In the genomic region with DNA sequence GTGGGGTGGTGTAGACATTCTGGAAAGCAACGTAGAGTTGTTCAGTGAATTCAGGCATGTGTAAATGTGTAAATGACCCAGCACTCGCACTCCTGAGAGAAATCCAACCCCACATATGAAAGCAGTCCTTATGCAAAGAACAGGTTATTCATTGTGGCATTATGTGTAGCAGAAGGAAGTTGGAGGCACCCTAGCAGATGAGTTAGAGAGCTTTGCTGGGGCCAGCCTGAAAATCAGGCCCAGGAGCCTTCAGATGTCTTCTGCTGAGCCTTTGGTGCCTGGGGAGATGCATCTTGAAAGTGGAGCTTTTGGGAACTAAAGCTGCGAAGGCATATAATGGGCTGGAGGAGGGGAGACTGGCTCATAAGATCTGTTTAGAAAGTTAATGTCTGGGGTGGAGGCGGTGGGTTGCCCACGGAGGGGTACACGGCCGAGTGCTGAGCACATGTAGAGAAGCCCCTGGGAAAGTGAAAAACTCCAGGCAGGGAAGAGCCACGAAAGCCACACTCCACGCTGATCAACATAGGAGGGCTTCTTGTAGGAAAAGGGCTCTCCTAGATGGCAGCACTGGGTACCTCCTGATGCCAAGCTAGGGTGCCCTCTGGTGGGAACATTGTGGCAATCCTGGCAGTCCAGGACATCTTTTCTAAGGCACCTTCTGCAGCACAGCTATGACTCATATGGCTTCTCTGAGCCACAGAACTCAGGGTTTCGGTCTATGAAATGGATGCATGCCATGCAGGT, we compare ENCODE assay signal across 8 cellular contexts. TPM values are rescaled to one million over a fixed set of nuclear protein-coding genes. Genes with fewer than 3 reads are reported as not detected.
A peak's percentile ranks its signal among the peaks of the same experiment; 100 is the strongest.
DNase-seq lines count a peak whose midpoint lies in the region; ATAC-seq, FAIRE-seq and TF ChIP-seq lines count a peak whose summit lies in the region.

No MANE protein-coding gene starts in this region.

- FAIRE-seq in bronchial epithelial cell (lab: Jason Lieb, UNC) (peak; percentile 100), kidney (lab: Jason Lieb, UNC) (no peak)

- H3K27me3 Mint-ChIP-seq in WTC11 (ENCODE audit: low read depth) = no peaks in the 10 kb centered on the region; the same call in 1 of the 2 replicates

- H3K36me3 ChIP-seq in bronchial epithelial cell (ENCODE audit: control insufficient read depth, insufficient read depth, low read length) (no peaks in the 10 kb centered on the region), kidney (ENCODE audit: control insufficient read depth in 1 of 2, insufficient read depth in 2 of 2, low read length in 2 of 2) (no peaks in the 10 kb centered on the region)

- POLR2A ChIA-PET in AG04450 (lab: Yijun Ruan, JAX) = interaction anchor here (1.3 kb wide), 1 partner anchor 16 kb away, joined by 3 read pairs; no protein-coding TSS in a partner anchor
- POLR2A ChIA-PET in WTC11 (lab: Charles Lee) = no interaction called here

- H3K9me3 ChIP-seq in AG04450 (ENCODE audit: control insufficient read depth, insufficient read depth, low read length) (no peaks in the 10 kb centered on the region), kidney (ENCODE audit: control insufficient read depth in 1 of 2, low read length in 2 of 2) (no peaks in the 10 kb centered on the region)

- H3K27ac ChIP-seq in AG04450 (ENCODE audit: low read depth, low read length) = no peak overlapping the region
- no peak overlapping the region for H3K27ac ChIP-seq in kidney (ENCODE audit: low read depth in 2 of 2, low read length in 2 of 2)

- intact Hi-C loops in kidney (cut with DNase I) = loop anchor here (5.0 kb wide), 1 partner anchor 170 kb away; no protein-coding TSS in a partner anchor

- H3K4me1 Mint-ChIP-seq in WTC11 = peaks cover 4% of the 10 kb centered on the region; the same call in 1 of the 2 replicates

- no peak overlapping the region for H3K9ac ChIP-seq in kidney (ENCODE audit: low read length in 2 of 2)

- CTCF ChIA-PET in AG04450 (lab: Charles Lee) (interaction anchor here (0.7 to 4.7 kb wide), 39 partner anchors 8 to 653 kb away, joined by 3 to 103 read pairs (median 4); no protein-coding TSS in a partner anchor), WTC11 (lab: Charles Lee) (interaction anchor here (0.5 to 3.9 kb wide), 62 partner anchors 8 to 577 kb away, joined by 3 to 48 read pairs (median 6); a partner anchor contains a TSS)

- no peak overlapping the region for H3K4me3 Mint-ChIP-seq in WTC11

- peak; percentile 94 for TF ChIP-seq CTCF in AG04450 (IDR thresholded peaks at IDR 0.05; ENCODE audit: low read depth, low read length)
- TF ChIP-seq CTCF in WTC11 (IDR thresholded peaks at IDR 0.05) = peak; percentile 26; the same call in 1 of the 2 replicates
- peak; percentile 99 for TF ChIP-seq CTCF in bronchial epithelial cell (IDR thresholded peaks at IDR 0.05; ENCODE audit: insufficient read depth, low read length, severe bottlenecking)
- peak; percentile 90 for TF ChIP-seq CTCF in kidney (IDR thresholded peaks at IDR 0.05; ENCODE audit: borderline replicate concordance, extremely low read depth, insufficient read depth)

- ATAC-seq in GM18868 (IDR thresholded peaks at IDR 0.05; ENCODE audit: unreplicated experiment) (peak; percentile 96), HG03139 (IDR thresholded peaks at IDR 0.05; ENCODE audit: unreplicated experiment) (peak; percentile 83), WTC11 (peak; percentile 98)

- H3K27ac Mint-ChIP-seq in WTC11 = no peak overlapping the region

- no peaks in the 10 kb centered on the region for H3K36me3 Mint-ChIP-seq in WTC11

- H3K4me1 ChIP-seq in kidney (ENCODE audit: control insufficient read depth in 1 of 2, insufficient read depth in 1 of 2, low read depth in 1 of 2, low read length in 2 of 2) = no peaks in the 10 kb centered on the region

- H3K9me3 Mint-ChIP-seq in WTC11 = no peaks in the 10 kb centered on the region

- H3K4me3 ChIP-seq in AG04450 (ENCODE audit: low read depth, low read length) (no peak overlapping the region), bronchial epithelial cell (ENCODE audit: low read depth, low read length) (no peak overlapping the region), kidney (ENCODE audit: low read length in 2 of 2) (no peak overlapping the region)

- DNase-seq in AG04450 (ENCODE audit: low read depth, low spot score) (peak; percentile 72), NCI-H2196 treated with DMSO at 0.1 percent for 48 hours (lab: John Stamatoyannopoulos, UW; ENCODE audit: unreplicated experiment) (peak; percentile 95), WTC11 (ENCODE audit: low spot score) (peak; percentile 78), bronchial epithelial cell (ENCODE audit: low read depth) (peak; percentile 99), kidney (peak; percentile 80)
- peak; percentile 73 for DNase-seq in stimulated activated CD4-positive, alpha-beta T cell treated with anti-CD3 and anti-CD28 coated beads, Interleukin-2, amount 100 ng/mL, for 4 hours (ENCODE audit: low read depth)

- H3K27me3 ChIP-seq in AG04450 (ENCODE audit: control insufficient read depth, insufficient read depth, low read length) (peaks cover 38% of the 10 kb centered on the region), bronchial epithelial cell (ENCODE audit: control insufficient read depth, insufficient read depth, low read length) (no peaks in the 10 kb centered on the region)

TF ChIP-seq in WTC11, 78 proteins besides CTCF, POLR2A, EP300 and RAD21:
- TF ChIP-seq PRRX2 (CRISPR knock-in tag; IDR thresholded peaks at IDR 0.05) (no peak), TEAD1 (CRISPR knock-in tag; IDR thresholded peaks at IDR 0.05) (0 out of 2 replicates have a peak, but pooled peaks have one; percentile 19)

RNA-seq across cellular contexts. Expression of a gene that starts 6.1 kb away (rescaled TPM):
- polyA plus RNA-seq in AG04450 (2011; rRNA removed) (0.04 TPM in 1 of 2 replicates, not detected in the other), kidney (ENCODE audit: insufficient read depth, low read depth, low replicate concordance) (not detected)
- polyA minus RNA-seq in AG04450 (2011; rRNA and poly(A)+ RNA removed) = not detected in 2 replicates
- total RNA-seq in WTC11 (2021) (not detected in 3 replicates), bronchial epithelial cell (0.13 TPM in 1 of 2 replicates, not detected in the other), kidney (not detected)

RNA-seq across cellular contexts. Expression of a gene that starts 35.9 kb away (rescaled TPM):
- polyA plus RNA-seq in AG04450 (2011; rRNA removed) (0.24 and 2.3 TPM in 2 replicates), kidney (ENCODE audit: insufficient read depth, low read depth, low replicate concordance) (not detected)
- 0.23 and 0.39 TPM in 2 replicates for polyA minus RNA-seq in AG04450 (2011; rRNA and poly(A)+ RNA removed)
- total RNA-seq in WTC11 (2021) (0.21 to 0.70 TPM (median 0.34 TPM) in 3 replicates), bronchial epithelial cell (0.13 and 0.26 TPM in 2 replicates), kidney (not detected)

RNA-seq across cellular contexts. Expression of a gene that starts 40.0 kb away (rescaled TPM):
- polyA plus RNA-seq in AG04450 (2011; rRNA removed) = not detected in 2 replicates
- not detected in 2 replicates for polyA minus RNA-seq in AG04450 (2011; rRNA and poly(A)+ RNA removed)
- total RNA-seq in WTC11 (2021) = not detected in 3 replicates
- total RNA-seq in bronchial epithelial cell = not detected in 2 replicates
- not detected for total RNA-seq in kidney
- polyA plus RNA-seq in kidney (ENCODE audit: insufficient read depth, low read depth, low replicate concordance) = 0.58 TPM

RNA-seq across cellular contexts. Expression of a gene that starts 52.8 kb away (rescaled TPM):
- 0.04 TPM in 1 of 2 replicates, not detected in the other for polyA plus RNA-seq in AG04450 (2011; rRNA removed)
- not detected in 2 replicates for polyA minus RNA-seq in AG04450 (2011; rRNA and poly(A)+ RNA removed)
- 0.11 to 0.18 TPM in 2 of 3 replicates, not detected in the other for total RNA-seq in WTC11 (2021)
- 0.26 TPM in 2 replicates for total RNA-seq in bronchial epithelial cell
- 1.3 TPM for total RNA-seq in kidney
- polyA plus RNA-seq in kidney (ENCODE audit: insufficient read depth, low read depth, low replicate concordance) = not detected

RNA-seq across cellular contexts. Expression of a gene that starts 58.2 kb away (rescaled TPM):
- not detected in 2 replicates for polyA plus RNA-seq in AG04450 (2011; rRNA removed)
- not detected in 2 replicates for polyA minus RNA-seq in AG04450 (2011; rRNA and poly(A)+ RNA removed)
- total RNA-seq in WTC11 (2021) = not detected in 3 replicates
- not detected in 2 replicates for total RNA-seq in bronchial epithelial cell
- total RNA-seq in kidney = not detected
- not detected for polyA plus RNA-seq in kidney (ENCODE audit: insufficient read depth, low read depth, low replicate concordance)

Comparison
In these comparisons a context has a peak if more than half of its experiments do, and no peak if none do; other contexts are left out.
1. CTCF ChIP-seq: peak in every context shown above with its lines; median percentile 99 in bronchial epithelial cell; 94 in AG04450; 90 in kidney; 26 in WTC11.